Comparison of ENCODE assay signal across 11 cellular contexts in genomic region chr14:61720302-61720677, GRCh38. TPM values are rescaled to one million over a fixed set of nuclear protein-coding genes. Genes with fewer than 3 reads are reported as not detected.
A peak's percentile ranks its signal among the peaks of the same experiment; 100 is the strongest.
DNase-seq lines count a peak whose midpoint lies in the region; TF ChIP-seq lines count a peak whose summit lies in the region.
"Had no signal": no experiment of that assay in that cellular context is flagged by ENCODE, and none has a peak within 500 bp of the region (broad histone marks: within the 10 kb centered on the region; RNA-seq: fewer than 3 reads in every experiment).

No MANE protein-coding gene starts in this region.

- no peaks in the 10 kb centered on the region for H3K9me2 ChIP-seq in Karpas-422 (replicated peaks; ENCODE audit: insufficient read depth, low read length)

- H3K4me3 ChIP-seq in Karpas-422 (ENCODE audit: low read length) (no peak overlapping the region), cardiac fibroblast (replicated peaks in 1 of 2; ENCODE audit: low read depth in 2 of 2, low read length in 2 of 2) (no peak overlapping the region), osteoblast (ENCODE audit: insufficient read depth, low read length) (no peak overlapping the region)
- H3K4me3 ChIP-seq: ovary had no signal

- H3K4me1 ChIP-seq in Karpas-422 (ENCODE audit: low read length) (peaks cover 81% of the 10 kb centered on the region), osteoblast (ENCODE audit: insufficient read depth, low read length) (peaks cover 60% of the 10 kb centered on the region)

- H3K27me3 ChIP-seq in Karpas-422 (ENCODE audit: low read length): no peaks in the 10 kb centered on the region
- H3K27me3 ChIP-seq in osteoblast (ENCODE audit: insufficient read depth, low read length): no peaks in the 10 kb centered on the region
- H3K27me3 ChIP-seq: ovary had no signal

- no peaks in the 10 kb centered on the region for H3K9me3 ChIP-seq in Karpas-422 (ENCODE audit: low read length)
- no peaks in the 10 kb centered on the region for H3K9me3 ChIP-seq in osteoblast (ENCODE audit: low read depth, low read length)
- H3K9me3 ChIP-seq: ovary had no signal

- H3K27ac ChIP-seq in Karpas-422 (ENCODE audit: low read length): peak overlapping the region; percentile 80
- H3K27ac ChIP-seq in osteoblast (ENCODE audit: low read depth, low read length): peak overlapping the region; percentile 50
- H3K27ac ChIP-seq: ovary had no signal

- H3K79me2 ChIP-seq in Karpas-422 (ENCODE audit: low read length): peaks cover 95% of the 10 kb centered on the region
- H3K79me2 ChIP-seq in osteoblast (ENCODE audit: insufficient read depth, low read length): peaks cover 98% of the 10 kb centered on the region

- H2AFZ ChIP-seq in Karpas-422 (ENCODE audit: low read length): no peak overlapping the region
- no peak overlapping the region for H2AFZ ChIP-seq in osteoblast (ENCODE audit: low read length)

- DNase-seq in EL (peak; percentile 30), Karpas-422 (no peak), cardiac fibroblast (ENCODE audit: low read depth in 2 of 2) (peak; percentile 63 to 72), osteoblast (ENCODE audit: insufficient read length, low spot score, missing footprints) (peak; percentile 65), NCI-H524 (lab: John Stamatoyannopoulos, UW) (no peak), SKM-1 (lab: John Stamatoyannopoulos, UW; ENCODE audit: unreplicated experiment) (no peak), amygdala (lab: John Stamatoyannopoulos, UW) (no peak)
- DNase-seq: activated CD4-positive, CD25-positive, alpha-beta regulatory T cell treated with anti-CD3 and anti-CD28 coated beads, Interleukin-2, amount 50 U/mL, for 72 hours; DND-41; GOT3; ovary had no signal

- TF ChIP-seq CTCF in cardiac fibroblast (IDR thresholded peaks at IDR 0.05; ENCODE audit: low read depth, low read length) (no peak), osteoblast (IDR thresholded peaks at IDR 0.05; ENCODE audit: extremely low read depth, low read depth, low read length) (no peak)

- H3K36me3 ChIP-seq in Karpas-422 (ENCODE audit: insufficient read depth, low read length) (peaks cover 45% of the 10 kb centered on the region), osteoblast (ENCODE audit: insufficient read depth, low read length) (peaks cover 54% of the 10 kb centered on the region)
- H3K36me3 ChIP-seq: ovary had no signal

- H4K20me1 ChIP-seq in Karpas-422 (ENCODE audit: insufficient read depth, low read depth, low read length) (peaks cover 46% of the 10 kb centered on the region), osteoblast (ENCODE audit: insufficient read depth, low read length) (peaks cover 81% of the 10 kb centered on the region)

- peak overlapping the region; percentile 60 for H3K4me2 ChIP-seq in Karpas-422 (ENCODE audit: low read depth, low read length, poor library complexity, severe bottlenecking)
- peak overlapping the region; percentile 71 for H3K4me2 ChIP-seq in osteoblast (ENCODE audit: insufficient read depth, low read length)

- H3K9ac ChIP-seq in Karpas-422 (ENCODE audit: low read length): no peak overlapping the region

RNA-seq across cellular contexts. Expression of gene HIF1A, which starts 25.0 kb away (rescaled TPM):
- total RNA-seq in Karpas-422 (2014; rRNA removed; shearing (Covaris generic); ENCODE audit: low replicate concordance): 111 and 233 TPM in 2 replicates
- 611 and 816 TPM in 2 replicates for total RNA-seq in osteoblast

RNA-seq across cellular contexts. Expression of gene SNAPC1, which starts 41.9 kb away (rescaled TPM):
- total RNA-seq in Karpas-422 (2014; rRNA removed; shearing (Covaris generic); ENCODE audit: low replicate concordance): 32.7 and 33.4 TPM in 2 replicates
- 26.5 and 35.8 TPM in 2 replicates for total RNA-seq in osteoblast

Comparison
In these comparisons a context has a peak if more than half of its experiments do, and no peak if none do; other contexts are left out.
1. DNase-seq: peak in EL (single experiment), cardiac fibroblast (2 of 2) and osteoblast (single experiment); none in Karpas-422 (single experiment), NCI-H524 (0 of 2), SKM-1 (single experiment) and amygdala (0 of 56).